ENCODE assay signal across 1 cellular context in genomic region chr19:33100894-33101644, GRCh38.
TF ChIP-seq lines count a peak whose summit lies in the region.

No MANE protein-coding gene starts in this region.

TF ChIP-seq in HepG2, 621 proteins besides CTCF, POLR2A, EP300 and RAD21 (continued from another document and continues in another):
- no peak for TF ChIP-seq ZBTB10 (CRISPR knock-in tag; IDR thresholded peaks at IDR 0.05; ENCODE audit: borderline replicate concordance)
- TF ChIP-seq HOXA3 (CRISPR knock-in tag; IDR thresholded peaks at IDR 0.05), result peak; percentile 52; the same call in 1 of the 2 replicates
- TF ChIP-seq STAG1 (CRISPR knock-in tag; IDR thresholded peaks at IDR 0.05), result no peak; the same call in 1 of the 2 replicates
- TF ChIP-seq CAMTA2 (CRISPR knock-in tag; IDR thresholded peaks at IDR 0.05; ENCODE audit: borderline replicate concordance), result no peak
- TF ChIP-seq ZNF563 (CRISPR knock-in tag; IDR thresholded peaks at IDR 0.05), result no peak
- 0 out of 2 replicates have a peak, but pooled peaks have one; percentile 1 for TF ChIP-seq FOXK1 (CRISPR knock-in tag; IDR thresholded peaks at IDR 0.05; ENCODE audit: borderline replicate concordance, low read depth)
- 0 out of 2 replicates have a peak, but pooled peaks have one; percentile 21 for TF ChIP-seq MEF2D (CRISPR knock-in tag; IDR thresholded peaks at IDR 0.05)
- no peak for TF ChIP-seq CBX1 (IDR thresholded peaks at IDR 0.05; ENCODE audit: low read depth)
- TF ChIP-seq RXRA (CRISPR knock-in tag; IDR thresholded peaks at IDR 0.05), result peak; percentile 90; the same call in 1 of the 2 replicates
- TF ChIP-seq ZNF850 (CRISPR knock-in tag; conservative IDR thresholded peaks at IDR 0.05), result no peak
- TF ChIP-seq ELF4 (CRISPR knock-in tag; IDR thresholded peaks at IDR 0.05; ENCODE audit: borderline replicate concordance), result no peak
- no peak for TF ChIP-seq NPAS2 (CRISPR knock-in tag; IDR thresholded peaks at IDR 0.05; ENCODE audit: borderline replicate concordance)
- TF ChIP-seq, protein P1, sequence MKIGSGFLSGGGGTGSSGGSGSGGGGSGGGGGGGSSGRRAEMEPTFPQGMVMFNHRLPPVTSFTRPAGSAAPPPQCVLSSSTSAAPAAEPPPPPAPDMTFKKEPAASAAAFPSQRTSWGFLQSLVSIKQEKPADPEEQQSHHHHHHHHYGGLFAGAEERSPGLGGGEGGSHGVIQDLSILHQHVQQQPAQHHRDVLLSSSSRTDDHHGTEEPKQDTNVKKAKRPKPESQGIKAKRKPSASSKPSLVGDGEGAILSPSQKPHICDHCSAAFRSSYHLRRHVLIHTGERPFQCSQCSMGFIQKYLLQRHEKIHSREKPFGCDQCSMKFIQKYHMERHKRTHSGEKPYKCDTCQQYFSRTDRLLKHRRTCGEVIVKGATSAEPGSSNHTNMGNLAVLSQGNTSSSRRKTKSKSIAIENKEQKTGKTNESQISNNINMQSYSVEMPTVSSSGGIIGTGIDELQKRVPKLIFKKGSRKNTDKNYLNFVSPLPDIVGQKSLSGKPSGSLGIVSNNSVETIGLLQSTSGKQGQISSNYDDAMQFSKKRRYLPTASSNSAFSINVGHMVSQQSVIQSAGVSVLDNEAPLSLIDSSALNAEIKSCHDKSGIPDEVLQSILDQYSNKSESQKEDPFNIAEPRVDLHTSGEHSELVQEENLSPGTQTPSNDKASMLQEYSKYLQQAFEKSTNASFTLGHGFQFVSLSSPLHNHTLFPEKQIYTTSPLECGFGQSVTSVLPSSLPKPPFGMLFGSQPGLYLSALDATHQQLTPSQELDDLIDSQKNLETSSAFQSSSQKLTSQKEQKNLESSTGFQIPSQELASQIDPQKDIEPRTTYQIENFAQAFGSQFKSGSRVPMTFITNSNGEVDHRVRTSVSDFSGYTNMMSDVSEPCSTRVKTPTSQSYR (CRISPR knock-in tag; IDR thresholded peaks at IDR 0.05; ENCODE audit: borderline replicate concordance), result peak; percentile 72; the same call in 1 of the 2 replicates
- peak; percentile 88 for TF ChIP-seq GATA4 (IDR thresholded peaks at IDR 0.05; ENCODE audit: borderline replicate concordance, low read depth)
- TF ChIP-seq, protein P2, sequence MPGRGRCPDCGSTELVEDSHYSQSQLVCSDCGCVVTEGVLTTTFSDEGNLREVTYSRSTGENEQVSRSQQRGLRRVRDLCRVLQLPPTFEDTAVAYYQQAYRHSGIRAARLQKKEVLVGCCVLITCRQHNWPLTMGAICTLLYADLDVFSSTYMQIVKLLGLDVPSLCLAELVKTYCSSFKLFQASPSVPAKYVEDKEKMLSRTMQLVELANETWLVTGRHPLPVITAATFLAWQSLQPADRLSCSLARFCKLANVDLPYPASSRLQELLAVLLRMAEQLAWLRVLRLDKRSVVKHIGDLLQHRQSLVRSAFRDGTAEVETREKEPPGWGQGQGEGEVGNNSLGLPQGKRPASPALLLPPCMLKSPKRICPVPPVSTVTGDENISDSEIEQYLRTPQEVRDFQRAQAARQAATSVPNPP (CRISPR knock-in tag; IDR thresholded peaks at IDR 0.05), result no peak
- peak; percentile 99 for TF ChIP-seq HHEX (CRISPR knock-in tag; IDR thresholded peaks at IDR 0.05)
- TF ChIP-seq ZBTB7B (CRISPR knock-in tag; IDR thresholded peaks at IDR 0.05), result peak; percentile 65; the same call in 1 of the 2 replicates
- TF ChIP-seq MAFF (IDR thresholded peaks at IDR 0.05; ENCODE audit: low read depth, low read length), result peak; percentile 38; the same call in 1 of the 2 replicates
- TF ChIP-seq GABPA (IDR thresholded peaks at IDR 0.05; ENCODE audit: low read depth, low read length), result no peak
- TF ChIP-seq GABPA (CRISPR knock-in tag; IDR thresholded peaks at IDR 0.05; ENCODE audit: low read depth), result no peak
- TF ChIP-seq TCF12 (IDR thresholded peaks at IDR 0.05), result no peak
- 0 out of 2 replicates have a peak, but pooled peaks have one; percentile 68 for TF ChIP-seq TCF12 (CRISPR knock-in tag; IDR thresholded peaks at IDR 0.05)
- no peak for TF ChIP-seq HMGA1 (CRISPR knock-in tag; conservative IDR thresholded peaks at IDR 0.05)
- TF ChIP-seq ZNF101 (CRISPR knock-in tag; IDR thresholded peaks at IDR 0.05; ENCODE audit: borderline replicate concordance, low read depth), result no peak
- no peak for TF ChIP-seq ZNF550 (CRISPR knock-in tag; IDR thresholded peaks at IDR 0.05; ENCODE audit: borderline replicate concordance)
- no peak for TF ChIP-seq NFKBIZ (CRISPR knock-in tag; IDR thresholded peaks at IDR 0.05)
- peak; percentile 52; the same call in 1 of the 2 replicates for TF ChIP-seq ZMYM3 (CRISPR knock-in tag; IDR thresholded peaks at IDR 0.05)
- peak; percentile 26 to 38; a peak in 3 of 4 replicates for TF ChIP-seq MAFK (conservative IDR thresholded peaks at IDR 0.05 in 1 of 2, IDR thresholded peaks at IDR 0.05 in 1 of 2; ENCODE audit: low read length in 2 of 2)
- no peak for TF ChIP-seq HNRNPL (IDR thresholded peaks at IDR 0.05; ENCODE audit: low read depth, low read length)
- TF ChIP-seq ZSCAN5A (CRISPR knock-in tag; IDR thresholded peaks at IDR 0.05; ENCODE audit: borderline replicate concordance), result peak; percentile 52; the same call in 1 of the 2 replicates
- no peak for TF ChIP-seq ZKSCAN5 (CRISPR knock-in tag; IDR thresholded peaks at IDR 0.05)
- TF ChIP-seq PCBP1 (IDR thresholded peaks at IDR 0.05; ENCODE audit: borderline replicate concordance, low read depth, low read length), result no peak
- TF ChIP-seq ZNF891 (CRISPR knock-in tag; IDR thresholded peaks at IDR 0.05), result no peak
- 0 out of 2 replicates have a peak, but pooled peaks have one; percentile 9 for TF ChIP-seq BHLHE40 (IDR thresholded peaks at IDR 0.05; ENCODE audit: low read length)
- no peak for TF ChIP-seq ZKSCAN1 (IDR thresholded peaks at IDR 0.05; ENCODE audit: low read length)
- no peak for TF ChIP-seq ZC3H13 (CRISPR knock-in tag; IDR thresholded peaks at IDR 0.05)
- TF ChIP-seq, protein P3, sequence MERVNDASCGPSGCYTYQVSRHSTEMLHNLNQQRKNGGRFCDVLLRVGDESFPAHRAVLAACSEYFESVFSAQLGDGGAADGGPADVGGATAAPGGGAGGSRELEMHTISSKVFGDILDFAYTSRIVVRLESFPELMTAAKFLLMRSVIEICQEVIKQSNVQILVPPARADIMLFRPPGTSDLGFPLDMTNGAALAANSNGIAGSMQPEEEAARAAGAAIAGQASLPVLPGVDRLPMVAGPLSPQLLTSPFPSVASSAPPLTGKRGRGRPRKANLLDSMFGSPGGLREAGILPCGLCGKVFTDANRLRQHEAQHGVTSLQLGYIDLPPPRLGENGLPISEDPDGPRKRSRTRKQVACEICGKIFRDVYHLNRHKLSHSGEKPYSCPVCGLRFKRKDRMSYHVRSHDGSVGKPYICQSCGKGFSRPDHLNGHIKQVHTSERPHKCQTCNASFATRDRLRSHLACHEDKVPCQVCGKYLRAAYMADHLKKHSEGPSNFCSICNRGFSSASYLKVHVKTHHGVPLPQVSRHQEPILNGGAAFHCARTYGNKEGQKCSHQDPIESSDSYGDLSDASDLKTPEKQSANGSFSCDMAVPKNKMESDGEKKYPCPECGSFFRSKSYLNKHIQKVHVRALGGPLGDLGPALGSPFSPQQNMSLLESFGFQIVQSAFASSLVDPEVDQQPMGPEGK (CRISPR knock-in tag; IDR thresholded peaks at IDR 0.05), result peak; percentile 37; the same call in 1 of the 2 replicates
- TF ChIP-seq ZNF740 (CRISPR knock-in tag; IDR thresholded peaks at IDR 0.05), result 0 out of 2 replicates have a peak, but pooled peaks have one; percentile 41
- no peak for TF ChIP-seq ZFYVE20 (CRISPR knock-in tag; IDR thresholded peaks at IDR 0.05; ENCODE audit: borderline replicate concordance, low read depth)
- TF ChIP-seq REST (IDR thresholded peaks at IDR 0.05; ENCODE audit: borderline replicate concordance in 1 of 2, low read depth in 1 of 2, low read length in 2 of 2), result 0 out of 4 replicates have a peak, but pooled peaks of 1 of the 2 experiments have one; percentile 36
- peak; percentile 64; the same call in 1 of the 2 replicates for TF ChIP-seq ZNF605 (CRISPR knock-in tag; IDR thresholded peaks at IDR 0.05)
- peak; percentile 72; the same call in 1 of the 2 replicates for TF ChIP-seq HDAC1 (CRISPR knock-in tag; IDR thresholded peaks at IDR 0.05)
- no peak for TF ChIP-seq MAF1 (CRISPR knock-in tag; IDR thresholded peaks at IDR 0.05; ENCODE audit: borderline replicate concordance)
